2 cellular contexts compared by ENCODE assay signal in the genomic region with DNA sequence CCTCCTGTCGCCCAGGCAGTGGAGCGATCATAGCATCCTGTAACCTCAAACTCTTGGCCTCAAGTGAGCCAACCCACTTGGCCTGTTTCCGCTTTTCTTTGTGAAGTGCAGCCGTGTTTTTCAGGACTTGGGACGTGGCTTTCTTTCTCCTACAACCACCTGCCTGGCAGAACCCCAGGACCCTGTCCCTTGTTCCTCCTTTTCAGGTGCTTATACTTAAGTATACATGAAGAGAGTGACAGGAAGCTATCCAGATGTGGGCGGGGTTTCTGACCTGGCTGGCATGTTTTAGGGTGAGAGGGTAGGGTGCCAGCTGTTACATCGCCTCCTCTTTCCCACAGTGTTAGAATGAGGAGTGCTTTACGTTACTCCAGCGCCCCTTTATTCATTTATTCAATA.
A peak's percentile ranks its signal among the peaks of the same experiment; 100 is the strongest.
TF ChIP-seq lines count a peak whose summit lies in the region.

No MANE protein-coding gene starts in this region.

TF ChIP-seq in A549, 52 proteins besides CTCF, POLR2A, EP300 and RAD21:
- TF ChIP-seq NPAS2 (CRISPR knock-in tag; IDR thresholded peaks at IDR 0.05; ENCODE audit: borderline replicate concordance) (no peak), KDM1A (IDR thresholded peaks at IDR 0.05; ENCODE audit: low read depth) (no peak), CBX2 (IDR thresholded peaks at IDR 0.05; ENCODE audit: borderline replicate concordance, low read depth) (no peak), MAZ (IDR thresholded peaks at IDR 0.05; ENCODE audit: borderline replicate concordance, low read depth, low read length) (no peak)

TF ChIP-seq in GM12878, 131 proteins besides CTCF, POLR2A, EP300 and RAD21:
- no peak for TF ChIP-seq MTA3 (IDR thresholded peaks at IDR 0.05; ENCODE audit: borderline replicate concordance, low read length)
- TF ChIP-seq PKNOX1 (IDR thresholded peaks at IDR 0.05): 0 out of 2 replicates have a peak, but pooled peaks have one; percentile 20
